Comparison of ENCODE assay signal across 24 cellular contexts in genomic region chr1:11596295-11596694, GRCh38. TPM values are rescaled to one million over a fixed set of nuclear protein-coding genes. Genes with fewer than 3 reads are reported as not detected.
"Had no signal": no experiment of that assay in that cellular context is flagged by ENCODE, and none has a peak within 500 bp of the region (broad histone marks: within the 10 kb centered on the region; RNA-seq: fewer than 3 reads in every experiment).

No MANE protein-coding gene starts in this region.

- H3K27ac ChIP-seq: gastrocnemius medialis, ovary, psoas muscle, skin epidermis, testis, tibial artery had no signal

- H3K9me3 Mint-ChIP-seq: effector memory CD8-positive, alpha-beta T cell; nephron progenitor cell; stimulated activated memory B cell treated with anti-CD40 and anti-IgM and Interleukin-4, amounts not matched to agents 10 μg/mL and 1 μg/mL and 100 μg/mL, for 72 hours had no signal

- FAIRE-seq: endometrium, keratinocyte had no signal

- H3K4me3 ChIP-seq: gastrocnemius medialis, lower lobe of right lung, ovary, psoas muscle, skin epidermis, spleen, testis, tibial artery had no signal

- H3K36me3 Mint-ChIP-seq: naive thymus-derived CD8-positive, alpha-beta T cell; stimulated activated memory B cell treated with anti-CD40 and anti-IgM and Interleukin-4, amounts not matched to agents 10 μg/mL and 1 μg/mL and 100 μg/mL, for 72 hours; type B pancreatic cell had no signal

- DNase-seq: cortex of kidney; effector memory CD8-positive, alpha-beta T cell; gastrocnemius medialis; head of caudate nucleus; left ventricle myocardium superior; lower lobe of right lung; naive thymus-derived CD8-positive, alpha-beta T cell; nephron progenitor cell; occipital lobe; ovary; psoas muscle; right cardiac atrium; spleen; stimulated activated CD4-positive, alpha-beta T cell treated with anti-CD3 and anti-CD28 coated beads, Interleukin-4, amount 100 ng/mL, for 4 hours; stimulated activated naive CD8-positive, alpha-beta T cell treated with anti-CD3 and anti-CD28 coated beads, Interleukin-15, Interleukin-2, amounts not matched to agents 100 U/mL and 50 U/mL, for 24 hours; substantia nigra; testis; tibial artery had no signal

- ATAC-seq: effector memory CD8-positive, alpha-beta T cell; gastrocnemius medialis; left ventricle myocardium superior; lower lobe of right lung; naive thymus-derived CD8-positive, alpha-beta T cell; psoas muscle; right cardiac atrium; stimulated activated memory B cell treated with anti-CD40 and anti-IgM and Interleukin-4, amounts not matched to agents 10 μg/mL and 1 μg/mL and 100 μg/mL, for 72 hours; stimulated activated naive CD8-positive, alpha-beta T cell treated with anti-CD3 and anti-CD28 coated beads, Interleukin-15, Interleukin-2, amounts not matched to agents 100 U/mL and 50 U/mL, for 24 hours had no signal

- H3K9me3 ChIP-seq: gastrocnemius medialis, lower lobe of right lung, psoas muscle, testis had no signal

- H3K4me3 Mint-ChIP-seq: effector memory CD8-positive, alpha-beta T cell; naive thymus-derived CD8-positive, alpha-beta T cell; nephron progenitor cell; stimulated activated memory B cell treated with anti-CD40 and anti-IgM and Interleukin-4, amounts not matched to agents 10 μg/mL and 1 μg/mL and 100 μg/mL, for 72 hours; type B pancreatic cell had no signal

- H3K27me3 ChIP-seq: ovary, testis had no signal

- H3K27ac Mint-ChIP-seq: effector memory CD8-positive, alpha-beta T cell; naive thymus-derived CD8-positive, alpha-beta T cell; nephron progenitor cell; stimulated activated memory B cell treated with anti-CD40 and anti-IgM and Interleukin-4, amounts not matched to agents 10 μg/mL and 1 μg/mL and 100 μg/mL, for 72 hours; type B pancreatic cell had no signal

- H3K4me1 ChIP-seq: gastrocnemius medialis, psoas muscle, spleen, testis, tibial artery had no signal

- H3K4me1 Mint-ChIP-seq: naive thymus-derived CD8-positive, alpha-beta T cell; stimulated activated memory B cell treated with anti-CD40 and anti-IgM and Interleukin-4, amounts not matched to agents 10 μg/mL and 1 μg/mL and 100 μg/mL, for 72 hours had no signal

- H3K36me3 ChIP-seq: gastrocnemius medialis, lower lobe of right lung, ovary, spleen, tibial artery had no signal

RNA-seq across cellular contexts. Expression of gene FBXO2, which starts 57.9 kb away (rescaled TPM):
- total RNA-seq: myocyte had no signal
